Comparison of ENCODE assay signal across 8 cellular contexts in genomic region chr9:35051069-35051967, GRCh38. TPM values are rescaled to one million over a fixed set of nuclear protein-coding genes. Genes with fewer than 3 reads are reported as not detected.
DNase-seq lines count a peak whose midpoint lies in the region; ATAC-seq, FAIRE-seq and TF ChIP-seq lines count a peak whose summit lies in the region.

No MANE protein-coding gene starts in this region.

- no peak overlapping the region for H3K27ac Mint-ChIP-seq in CD14-positive monocyte
- H3K27ac Mint-ChIP-seq in activated T-helper 1 cell treated with anti-CD3 and anti-CD28 coated beads, Interleukin-12 subunit alpha, Interleukin-12 subunit beta, Interleukin-2, Interleukin-4 antibody, amounts not matched to agents 30 ng/mL and 10 ng/mL and 1 ng/mL, durations not matched to agents 14 hours and 24 hours and 36 hours = peak overlapping the region; percentile 27

- H3K36me3 Mint-ChIP-seq in CD14-positive monocyte = peaks cover 45 to 84% of the 10 kb centered on the region in 2 donors
- peaks cover 39% of the 10 kb centered on the region for H3K36me3 Mint-ChIP-seq in activated T-helper 1 cell treated with anti-CD3 and anti-CD28 coated beads, Interleukin-12 subunit alpha, Interleukin-12 subunit beta, Interleukin-2, Interleukin-4 antibody, amounts not matched to agents 30 ng/mL and 10 ng/mL and 1 ng/mL, durations not matched to agents 14 hours and 24 hours and 36 hours (ENCODE audit: low read depth)

- H3K4me3 Mint-ChIP-seq in CD14-positive monocyte = no peak overlapping the region
- no peak overlapping the region for H3K4me3 Mint-ChIP-seq in activated T-helper 1 cell treated with anti-CD3 and anti-CD28 coated beads, Interleukin-12 subunit alpha, Interleukin-12 subunit beta, Interleukin-2, Interleukin-4 antibody, amounts not matched to agents 30 ng/mL and 10 ng/mL and 1 ng/mL, durations not matched to agents 14 hours and 24 hours and 36 hours

- TF ChIP-seq CTCF in CD14-positive monocyte (IDR thresholded peaks at IDR 0.05) (peak; percentile 70), retinal pigment epithelial cell (conservative IDR thresholded peaks at IDR 0.05; ENCODE audit: low read depth, low read length) (peak; percentile 78)

- no peaks in the 10 kb centered on the region for H3K27me3 Mint-ChIP-seq in CD14-positive monocyte (ENCODE audit: low read depth in 3 of 3)
- H3K27me3 Mint-ChIP-seq in activated T-helper 1 cell treated with anti-CD3 and anti-CD28 coated beads, Interleukin-12 subunit alpha, Interleukin-12 subunit beta, Interleukin-2, Interleukin-4 antibody, amounts not matched to agents 30 ng/mL and 10 ng/mL and 1 ng/mL, durations not matched to agents 14 hours and 24 hours and 36 hours (ENCODE audit: insufficient read depth) = no peaks in the 10 kb centered on the region

- H3K36me3 ChIP-seq in NT2/D1 (ENCODE audit: insufficient read depth, insufficient read length, low read length) = peaks cover 56% of the 10 kb centered on the region

- no peak for ATAC-seq in HG03280 (IDR thresholded peaks at IDR 0.05; ENCODE audit: unreplicated experiment)
- ATAC-seq in GM19397 (IDR thresholded peaks at IDR 0.05; ENCODE audit: unreplicated experiment) = no peak

- no peak for DNase-seq in CD14-positive monocyte (ENCODE audit: low spot score)
- DNase-seq in GM19239 (ENCODE audit: insufficient read length, low spot score) = peak; percentile 51
- peak; percentile 44 for DNase-seq in NT2/D1 (ENCODE audit: low read depth, low spot score)
- DNase-seq in activated T-helper 1 cell treated with anti-CD3 and anti-CD28 coated beads, Interleukin-12 subunit alpha, Interleukin-12 subunit beta, Interleukin-2, Interleukin-4 antibody, amounts not matched to agents 30 ng/mL and 10 ng/mL and 1 ng/mL, durations not matched to agents 14 hours and 24 hours and 36 hours (ENCODE audit: low spot score) = peak; percentile 29
- DNase-seq in foreskin melanocyte = peak; percentile 24
- no peak for DNase-seq in retinal pigment epithelial cell (ENCODE audit: low read depth)

- no peak overlapping the region for H3K4me3 ChIP-seq in NT2/D1 (ENCODE audit: insufficient read length, low read depth)
- H3K4me3 ChIP-seq in retinal pigment epithelial cell (ENCODE audit: low read length) = no peak overlapping the region

- no peak overlapping the region for H3K9ac ChIP-seq in NT2/D1 (ENCODE audit: insufficient read length, low read depth)

- no peaks in the 10 kb centered on the region for H3K4me1 ChIP-seq in NT2/D1 (ENCODE audit: insufficient read depth, insufficient read length)

- intact Hi-C loops in CD14-positive monocyte (cut with micrococcal nuclease) = loop anchor here in 1 of 2 donors (2.0 kb wide), 1 partner anchor 153 kb away; no protein-coding TSS in a partner anchor
- intact Hi-C loops in activated T-helper 1 cell treated with anti-CD3 and anti-CD28 coated beads, Interleukin-12 subunit alpha, Interleukin-12 subunit beta, Interleukin-2, Interleukin-4 antibody, amounts not matched to agents 30 ng/mL and 10 ng/mL and 1 ng/mL, durations not matched to agents 14 hours and 24 hours and 36 hours (cut with micrococcal nuclease) = loop anchor here (1.0 to 5.0 kb wide), 4 partner anchors 45 to 291 kb away; partner anchors contain the start of genes DNAJB5 and PIGO

- no peaks in the 10 kb centered on the region for H3K4me1 Mint-ChIP-seq in CD14-positive monocyte
- H3K4me1 Mint-ChIP-seq in activated T-helper 1 cell treated with anti-CD3 and anti-CD28 coated beads, Interleukin-12 subunit alpha, Interleukin-12 subunit beta, Interleukin-2, Interleukin-4 antibody, amounts not matched to agents 30 ng/mL and 10 ng/mL and 1 ng/mL, durations not matched to agents 14 hours and 24 hours and 36 hours (ENCODE audit: low read depth) = peaks cover 5% of the 10 kb centered on the region

- peak; percentile 83 for FAIRE-seq in GM19239 (lab: Jason Lieb, UNC)

- H3K27me3 ChIP-seq in NT2/D1 (ENCODE audit: insufficient read depth, insufficient read length) = no peaks in the 10 kb centered on the region

- no peaks in the 10 kb centered on the region for H3K9me3 ChIP-seq in NT2/D1 (ENCODE audit: insufficient read depth, low read length)

- no peaks in the 10 kb centered on the region for H3K9me3 Mint-ChIP-seq in CD14-positive monocyte
- no peaks in the 10 kb centered on the region for H3K9me3 Mint-ChIP-seq in activated T-helper 1 cell treated with anti-CD3 and anti-CD28 coated beads, Interleukin-12 subunit alpha, Interleukin-12 subunit beta, Interleukin-2, Interleukin-4 antibody, amounts not matched to agents 30 ng/mL and 10 ng/mL and 1 ng/mL, durations not matched to agents 14 hours and 24 hours and 36 hours

RNA-seq across cellular contexts. Expression of gene VCP, which starts 21.1 kb away (rescaled TPM):
- polyA plus RNA-seq in CD14-positive monocyte = 100 to 1,000 TPM; 130 to 180 TPM
- total RNA-seq in activated T-helper 1 cell treated with anti-CD3 and anti-CD28 coated beads, Interleukin-12 subunit alpha, Interleukin-12 subunit beta, Interleukin-2, Interleukin-4 antibody, amounts not matched to agents 30 ng/mL and 10 ng/mL and 1 ng/mL, durations not matched to agents 14 hours and 24 hours and 36 hours = 334 and 353 TPM in 2 replicates

RNA-seq across cellular contexts. Expression of gene FANCG, which starts 28.4 kb away (rescaled TPM):
- polyA plus RNA-seq in CD14-positive monocyte = 1 to 10 TPM; 2.0 to 2.5 TPM
- total RNA-seq in activated T-helper 1 cell treated with anti-CD3 and anti-CD28 coated beads, Interleukin-12 subunit alpha, Interleukin-12 subunit beta, Interleukin-2, Interleukin-4 antibody, amounts not matched to agents 30 ng/mL and 10 ng/mL and 1 ng/mL, durations not matched to agents 14 hours and 24 hours and 36 hours = 102 and 104 TPM in 2 replicates

RNA-seq across cellular contexts. Expression of gene PIGO, which starts 45.1 kb away (rescaled TPM):
- polyA plus RNA-seq in CD14-positive monocyte = 10 to 100 TPM; 15.7 to 19.1 TPM
- 34.4 and 39.7 TPM in 2 replicates for total RNA-seq in activated T-helper 1 cell treated with anti-CD3 and anti-CD28 coated beads, Interleukin-12 subunit alpha, Interleukin-12 subunit beta, Interleukin-2, Interleukin-4 antibody, amounts not matched to agents 30 ng/mL and 10 ng/mL and 1 ng/mL, durations not matched to agents 14 hours and 24 hours and 36 hours

RNA-seq across cellular contexts. Expression of gene STOML2, which starts 51.6 kb away (rescaled TPM):
- polyA plus RNA-seq in CD14-positive monocyte = 10 to 100 TPM; 50.3 to 62.0 TPM
- 250 and 261 TPM in 2 replicates for total RNA-seq in activated T-helper 1 cell treated with anti-CD3 and anti-CD28 coated beads, Interleukin-12 subunit alpha, Interleukin-12 subunit beta, Interleukin-2, Interleukin-4 antibody, amounts not matched to agents 30 ng/mL and 10 ng/mL and 1 ng/mL, durations not matched to agents 14 hours and 24 hours and 36 hours

Comparison
In these comparisons a context has a peak if more than half of its experiments do, and no peak if none do; other contexts are left out.
1. DNase-seq: peak in GM19239 (single experiment), NT2/D1 (single experiment), activated T-helper 1 cell treated with anti-CD3 and anti-CD28 coated beads, Interleukin-12 subunit alpha, Interleukin-12 subunit beta, Interleukin-2, Interleukin-4 antibody, amounts not matched to agents 30 ng/mL and 10 ng/mL and 1 ng/mL, durations not matched to agents 14 hours and 24 hours and 36 hours (single experiment) and foreskin melanocyte (single experiment); none in CD14-positive monocyte (single experiment) and retinal pigment epithelial cell (single experiment).